26 cellular contexts compared by ENCODE assay signal in the genomic region with DNA sequence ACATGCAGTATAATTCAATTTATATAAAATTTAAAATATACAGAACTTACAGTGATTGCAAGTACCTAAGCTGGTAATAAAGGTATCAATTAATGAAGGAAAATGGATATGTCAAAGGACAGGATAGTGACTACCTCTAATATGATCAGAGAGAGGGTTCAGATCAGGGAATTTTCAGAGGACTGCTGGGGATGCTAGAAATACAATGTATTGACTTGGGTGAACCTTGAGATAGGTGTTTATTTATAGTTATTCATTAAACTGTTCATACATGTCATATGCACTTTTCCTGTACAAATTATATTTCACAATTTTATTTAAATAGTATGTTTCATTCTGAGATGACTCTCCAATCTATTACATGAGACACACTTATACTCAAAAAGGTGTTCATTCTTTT.
DNase-seq lines count a peak whose midpoint lies in the region; ATAC-seq, FAIRE-seq and TF ChIP-seq lines count a peak whose summit lies in the region.
"Had no signal": no experiment of that assay in that cellular context is flagged by ENCODE, and none has a peak within 500 bp of the region (broad histone marks: within the 10 kb centered on the region; RNA-seq: fewer than 3 reads in every experiment).

No MANE protein-coding gene starts in this region.

- TF ChIP-seq CTCF in 22Rv1 (IDR thresholded peaks at IDR 0.05) (no peak), VCaP (conservative IDR thresholded peaks at IDR 0.05) (no peak), HepG2 (CRISPR knock-in tag; IDR thresholded peaks at IDR 0.05) (no peak), mesothelial cell of epicardium (IDR thresholded peaks at IDR 0.05; ENCODE audit: unreplicated experiment) (no peak), gastrocnemius medialis (IDR thresholded peaks at IDR 0.05 in 4 of 5, conservative IDR thresholded peaks at IDR 0.05 in 1 of 5) (no peak)

- no TSS peak for BruUV-seq in HepG2 (replicated peaks; lab: Mats Ljungman, UMichigan)

- H3K9me3 Mint-ChIP-seq in mesothelial cell of epicardium, result peaks cover 14% of the 10 kb centered on the region

- H3K9me3 ChIP-seq in HepG2 (ENCODE audit: low read length), result no peaks in the 10 kb centered on the region
- no peaks in the 10 kb centered on the region for H3K9me3 ChIP-seq in gastrocnemius medialis
- H3K9me3 ChIP-seq: BE2C, BLaER1 had no signal

- H3K4me3 ChIP-seq in HepG2 (replicated peaks in 1 of 3; ENCODE audit: insufficient read depth in 1 of 3, low read depth in 2 of 3, low read length in 3 of 3) (no peak overlapping the region), gastrocnemius medialis (no peak overlapping the region)
- H3K4me3 ChIP-seq: BLaER1, GM12878 had no signal

- ATAC-seq in HepG2 (peak; percentile 63; the same call in 2 of the 3 replicates), gastrocnemius medialis (no peak)
- ATAC-seq: GM12878 had no signal

- peaks cover 13% of the 10 kb centered on the region for H3K4me1 Mint-ChIP-seq in mesothelial cell of epicardium
- H3K4me1 Mint-ChIP-seq: CD14-positive monocyte; CD4-positive, alpha-beta memory T cell; CD4-positive, CD25-positive, alpha-beta regulatory T cell; CD8-positive, alpha-beta memory T cell had no signal

- CTCF ChIA-PET in HepG2 (lab: Yijun Ruan, JAX; ENCODE audit: low intra/inter-chr PET ratio, low total read pairs), result no interaction called here

- H3K27ac ChIP-seq in 22Rv1, result 0 out of 2 replicates have a peak overlapping the region, but pooled peaks have one; percentile 29
- H3K27ac ChIP-seq in VCaP, result peak overlapping the region; percentile 63
- no peak overlapping the region for H3K27ac ChIP-seq in HepG2 (ENCODE audit: extremely low read length, insufficient read depth, low read length)
- H3K27ac ChIP-seq in gastrocnemius medialis, result no peak overlapping the region
- H3K27ac ChIP-seq: BLaER1 had no signal

- no peaks in the 10 kb centered on the region for H3K27me3 Mint-ChIP-seq in mesothelial cell of epicardium (ENCODE audit: low read depth)
- H3K27me3 Mint-ChIP-seq: CD4-positive, alpha-beta memory T cell; CD8-positive, alpha-beta memory T cell had no signal

- H3K79me2 ChIP-seq in HepG2 (ENCODE audit: insufficient read depth, low read length), result no peaks in the 10 kb centered on the region

- intact Hi-C loops in HepG2 (cut with micrococcal nuclease; ENCODE audit: unreplicated experiment), result no loop called here
- intact Hi-C loops in gastrocnemius medialis (cut with DNase I; ENCODE audit: low total_unique reads), result no loop called here

- H3K27me3 ChIP-seq in HepG2 (ENCODE audit: control insufficient read depth in 1 of 2, insufficient read depth in 2 of 2, low read length in 2 of 2), result no peaks in the 10 kb centered on the region
- no peaks in the 10 kb centered on the region for H3K27me3 ChIP-seq in gastrocnemius medialis
- H3K27me3 ChIP-seq: BE2C, BLaER1 had no signal

- H3K4me2 ChIP-seq in HepG2 (ENCODE audit: low read depth, low read length), result no peak overlapping the region
- H3K4me2 ChIP-seq: BLaER1 had no signal

- no peaks in the 10 kb centered on the region for H4K20me1 ChIP-seq in HepG2 (ENCODE audit: insufficient read depth, low read length)
- H4K20me1 ChIP-seq: BLaER1 had no signal

- no peak overlapping the region for H3K4me3 Mint-ChIP-seq in mesothelial cell of epicardium
- H3K4me3 Mint-ChIP-seq: CD14-positive monocyte; CD4-positive, alpha-beta memory T cell; CD4-positive, CD25-positive, alpha-beta regulatory T cell; CD8-positive, alpha-beta memory T cell had no signal

- H3K9ac ChIP-seq in HepG2 (ENCODE audit: insufficient read depth, low read depth, low read length), result no peak overlapping the region
- H3K9ac ChIP-seq: BLaER1 had no signal

- H3K36me3 ChIP-seq in HepG2 (replicated peaks in 1 of 2; ENCODE audit: control insufficient read depth in 1 of 2, insufficient read depth in 2 of 2, low read length in 2 of 2), result no peaks in the 10 kb centered on the region
- H3K36me3 ChIP-seq in gastrocnemius medialis, result no peaks in the 10 kb centered on the region
- H3K36me3 ChIP-seq: BE2C, BLaER1 had no signal

- no peak for FAIRE-seq in HepG2 (lab: Jason Lieb, UNC)
- FAIRE-seq: A204.1, GM12878, GM12892, GM18507 had no signal

- no peak overlapping the region for H2AFZ ChIP-seq in HepG2 (ENCODE audit: low read length)

- TF ChIP-seq POLR2A in HepG2 (IDR thresholded peaks at IDR 0.05; ENCODE audit: insufficient read depth in 1 of 2, low read depth in 2 of 2, low read length in 2 of 2) (no peak), gastrocnemius medialis (IDR thresholded peaks at IDR 0.05) (no peak)

- TF ChIP-seq RAD21 in HepG2 (CRISPR knock-in tag; IDR thresholded peaks at IDR 0.05), result no peak

- peaks cover 4% of the 10 kb centered on the region for H3K36me3 Mint-ChIP-seq in mesothelial cell of epicardium
- H3K36me3 Mint-ChIP-seq: CD14-positive monocyte; CD4-positive, alpha-beta memory T cell; CD4-positive, CD25-positive, alpha-beta regulatory T cell; CD8-positive, alpha-beta memory T cell had no signal

- in situ Hi-C loops in HepG2 (cut with HindIII; ENCODE audit: extremely low pct_ligation_motif_present, low pct_unique_long_range_greater_than_20kb), result no loop called here
- in situ Hi-C loops in gastrocnemius medialis (cut with MboI; ENCODE audit: low sequenced_read_pairs in 4 of 4), result no loop called here

- peak; percentile 6 for DNase-seq in DMS53 (lab: John Stamatoyannopoulos, UW)
- DNase-seq in DMS53 treated with DMSO at 0.1 percent for 48 hours (lab: John Stamatoyannopoulos, UW; ENCODE audit: unreplicated experiment), result no peak
- no peak for DNase-seq in HepG2 (ENCODE audit: low spot score)
- no peak for DNase-seq in mesothelial cell of epicardium (ENCODE audit: low spot score in 2 of 2, unreplicated experiment in 2 of 2)
- DNase-seq in gastrocnemius medialis, result no peak
- DNase-seq: 8988T; ACHN; BE2C; C1 segment of cervical spinal cord; CD4-positive, alpha-beta memory T cell; CD4-positive, CD25-positive, alpha-beta regulatory T cell; CD8-positive, alpha-beta memory T cell; COR-L47; DMS 273 treated with DMSO at 0.1 percent for 48 hours; DMS153; DND-41; EL; GDM1 had no signal

- no peak overlapping the region for H3K27ac Mint-ChIP-seq in mesothelial cell of epicardium
- H3K27ac Mint-ChIP-seq: CD14-positive monocyte; CD4-positive, alpha-beta memory T cell; CD4-positive, CD25-positive, alpha-beta regulatory T cell had no signal

- TF ChIP-seq EP300 in HepG2 (IDR thresholded peaks at IDR 0.05; ENCODE audit: low read depth in 2 of 2, low read length in 2 of 2) (no peak), HepG2 (CRISPR knock-in tag; IDR thresholded peaks at IDR 0.05; ENCODE audit: borderline replicate concordance) (no peak)

- 0 out of 2 replicates have a peak, but pooled peaks cover 8% of the 10 kb centered on the region for H3K4me1 ChIP-seq in HepG2 (ENCODE audit: insufficient read depth, low read length)
- no peaks in the 10 kb centered on the region for H3K4me1 ChIP-seq in gastrocnemius medialis
- H3K4me1 ChIP-seq: BE2C, BLaER1 had no signal

- POLR2A ChIA-PET in HepG2 (lab: Yijun Ruan, JAX), result no interaction called here

TF ChIP-seq in HepG2, 621 proteins besides CTCF, POLR2A, EP300 and RAD21 (continues in another document):
- TF ChIP-seq KLF16 (CRISPR knock-in tag; IDR thresholded peaks at IDR 0.05), result no peak
- TF ChIP-seq, protein P1, sequence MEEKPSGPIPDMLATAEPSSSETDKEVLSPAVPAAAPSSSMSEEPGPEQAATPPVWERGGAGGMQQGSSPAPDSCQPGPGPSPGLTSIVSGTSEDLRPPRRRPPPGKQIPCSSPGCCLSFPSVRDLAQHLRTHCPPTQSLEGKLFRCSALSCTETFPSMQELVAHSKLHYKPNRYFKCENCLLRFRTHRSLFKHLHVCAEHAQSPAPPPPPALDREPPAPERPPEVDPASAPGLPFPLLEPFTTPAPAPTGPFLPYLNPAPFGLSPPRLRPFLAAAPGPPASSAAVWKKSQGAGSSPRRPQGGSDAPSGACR (CRISPR knock-in tag; IDR thresholded peaks at IDR 0.05), result no peak
- TF ChIP-seq MBD4 (IDR thresholded peaks at IDR 0.05; ENCODE audit: borderline replicate concordance, low read length), result no peak

Comparison
In these comparisons a context has a peak if more than half of its experiments do, and no peak if none do; other contexts are left out.
1. H3K27ac ChIP-seq: peak in 22Rv1 (single experiment) and VCaP (single experiment); none in HepG2 (single experiment) and gastrocnemius medialis (0 of 4).